20 cellular contexts compared by ENCODE assay signal in genomic region chr10:66151346-66151745, GRCh38.
"Had no signal": no experiment of that assay in that cellular context is flagged by ENCODE, and none has a peak within 500 bp of the region (broad histone marks: within the 10 kb centered on the region; RNA-seq: fewer than 3 reads in every experiment).

No MANE protein-coding gene starts in this region.

- ATAC-seq: activated CD8-positive, alpha-beta memory T cell treated with anti-CD3 and anti-CD28 coated beads, Interleukin-2, amount 10 ng/mL, durations not matched to agents 7 days and 5 days; activated T-helper 17 cell treated with anti-CD3 and anti-CD28 coated beads, Interleukin-2, amount 50 U/mL, for 72 hours; left lobe of liver had no signal

- H3K4me3 ChIP-seq: coronary artery, esophagus muscularis mucosa, lung, tibial nerve had no signal

- H3K9me3 ChIP-seq: esophagus muscularis mucosa, tibial nerve had no signal

- DNase-seq: activated CD4-positive, alpha-beta memory T cell treated with anti-CD3 and anti-CD28 coated beads for 36 hours; activated CD8-positive, alpha-beta memory T cell treated with anti-CD3 and anti-CD28 coated beads, Interleukin-2, amount 10 ng/mL, durations not matched to agents 7 days and 5 days; activated naive CD4-positive, alpha-beta T cell; activated naive CD8-positive, alpha-beta T cell treated with anti-CD3 and anti-CD28 coated beads for 36 hours; activated T-cell treated with anti-CD3 and anti-CD28 coated beads, Interleukin-2, amount 50 U/mL, for 1 hour; foreskin melanocyte; kidney; nephron progenitor cell; nucleus accumbens; posterior cingulate gyrus; retina; stimulated activated naive CD4-positive, alpha-beta T cell treated with Interleukin-2 at 50 U/mL for 16 hours; substantia nigra had no signal

- H3K27me3 ChIP-seq: esophagus muscularis mucosa, tibial nerve had no signal

- FAIRE-seq: kidney, urothelium cell line had no signal

- H3K36me3 ChIP-seq: esophagus muscularis mucosa, tibial nerve had no signal

- H3K27ac ChIP-seq: coronary artery, esophagus muscularis mucosa, tibial nerve had no signal

- H3K4me1 ChIP-seq: esophagus muscularis mucosa, tibial nerve had no signal
